Comparison of ENCODE assay signal across 19 cellular contexts in the genomic region with DNA sequence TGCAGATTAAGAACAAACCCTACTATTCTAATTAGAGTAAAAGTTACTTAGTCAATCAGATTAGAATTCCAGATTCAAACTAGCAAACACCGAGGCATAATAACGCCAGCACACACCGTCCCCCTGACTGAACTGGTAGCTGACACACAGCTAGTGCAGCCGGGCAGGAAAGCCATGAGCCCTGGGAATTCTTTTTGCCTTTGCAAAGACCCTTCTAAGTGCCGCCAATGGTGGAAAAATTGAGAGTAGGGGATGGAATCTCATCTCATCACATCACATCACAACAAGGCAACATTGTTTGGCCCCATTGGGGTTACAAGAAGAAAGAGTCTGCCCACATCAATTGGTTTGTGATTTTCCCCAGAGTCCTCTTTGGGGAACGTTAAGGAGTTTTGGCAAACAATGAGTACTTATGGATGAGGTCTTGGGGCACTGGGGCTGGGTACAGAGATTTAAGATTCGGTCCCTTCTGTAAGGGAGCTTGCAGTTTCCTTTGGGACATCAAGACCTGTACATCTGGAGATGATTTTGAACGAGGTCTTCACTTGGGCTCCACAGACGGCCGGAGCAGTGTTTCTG.
DNase-seq lines count a peak whose midpoint lies in the region; ATAC-seq and TF ChIP-seq lines count a peak whose summit lies in the region.
"Had no signal": no experiment of that assay in that cellular context is flagged by ENCODE, and none has a peak within 500 bp of the region (broad histone marks: within the 10 kb centered on the region; RNA-seq: fewer than 3 reads in every experiment).

No MANE protein-coding gene starts in this region.

- H3K4me2 ChIP-seq in SK-N-SH: no peak overlapping the region

- H4K20me1 ChIP-seq in SK-N-SH (ENCODE audit: insufficient read depth): no peaks in the 10 kb centered on the region

- no peak for TF ChIP-seq RAD21 in SK-N-SH (IDR thresholded peaks at IDR 0.05; ENCODE audit: low read length)

- H3K27me3 Mint-ChIP-seq in T-helper 17 cell: peaks cover 27% of the 10 kb centered on the region
- peaks cover 0 to 15% (median 0%) of the 10 kb centered on the region in 5 donors for H3K27me3 Mint-ChIP-seq in naive thymus-derived CD4-positive, alpha-beta T cell

- H3K36me3 Mint-ChIP-seq in T-helper 17 cell (ENCODE audit: low read depth): no peaks in the 10 kb centered on the region
- no peaks in the 10 kb centered on the region for H3K36me3 Mint-ChIP-seq in naive thymus-derived CD4-positive, alpha-beta T cell

- H3K4me3 ChIP-seq in SK-N-SH (ENCODE audit: low read depth in 2 of 2, low read length in 1 of 2) (no peak overlapping the region), ascending aorta (no peak overlapping the region)
- no peak overlapping the region for H3K4me3 ChIP-seq in naive thymus-derived CD4-positive, alpha-beta T cell (ENCODE audit: low read length)
- H3K4me3 ChIP-seq: MG63 had no signal

- intact Hi-C loops in naive thymus-derived CD4-positive, alpha-beta T cell (cut with micrococcal nuclease): loop anchor here (2.0 to 5.0 kb wide), 2 partner anchors 121 to 897 kb away; partner anchors contain the start of gene ADAMTS17 (in 1 of the 2)
- intact Hi-C loops in ascending aorta (cut with DNase I): no loop called here

- H3K79me2 ChIP-seq in SK-N-SH (ENCODE audit: insufficient read depth): no peaks in the 10 kb centered on the region

- no peaks in the 10 kb centered on the region for H3K27me3 ChIP-seq in SK-N-SH (ENCODE audit: insufficient read depth)
- no peaks in the 10 kb centered on the region for H3K27me3 ChIP-seq in naive thymus-derived CD4-positive, alpha-beta T cell (ENCODE audit: control insufficient read depth in 2 of 2, insufficient read depth in 2 of 2, low read length in 2 of 2)
- no peaks in the 10 kb centered on the region for H3K27me3 ChIP-seq in ascending aorta
- H3K27me3 ChIP-seq: BE2C, MG63 had no signal

- H3K27ac ChIP-seq in SK-N-SH (ENCODE audit: low read depth in 2 of 2, low read length in 1 of 2): no peak overlapping the region
- no peak overlapping the region for H3K27ac ChIP-seq in naive thymus-derived CD4-positive, alpha-beta T cell (ENCODE audit: low read depth, low read length)
- H3K27ac ChIP-seq in ascending aorta: no peak overlapping the region

- POLR2A ChIA-PET in SK-N-SH (lab: Yijun Ruan, JAX) (no interaction called here), GM10248 (lab: Yijun Ruan, JAX) (no interaction called here)
- POLR2A ChIA-PET in naive thymus-derived CD4-positive, alpha-beta T cell (lab: Charles Lee): interaction anchor here (0.8 to 7.5 kb wide), 6 partner anchors 13 to 39 kb away, joined by 3 to 71 read pairs (median 4); no protein-coding TSS in a partner anchor

- H3K9ac ChIP-seq in SK-N-SH: no peak overlapping the region

- CTCF ChIA-PET in SK-N-SH (lab: Yijun Ruan, JAX) (no interaction called here), GM10248 (lab: Yijun Ruan, JAX) (interaction anchor here (2.6 kb wide), 1 partner anchor 259 kb away, joined by 10 read pairs; no protein-coding TSS in a partner anchor)
- CTCF ChIA-PET in naive thymus-derived CD4-positive, alpha-beta T cell (lab: Charles Lee): interaction anchor here (0.6 to 1.5 kb wide), 2 partner anchors 36 to 71 kb away, joined by 3 to 9 read pairs; no protein-coding TSS in a partner anchor

- H3K9me3 ChIP-seq in SK-N-SH: no peaks in the 10 kb centered on the region
- H3K9me3 ChIP-seq in T-helper 17 cell (ENCODE audit: control insufficient read depth, low read length, poor library complexity, severe bottlenecking): no peaks in the 10 kb centered on the region
- H3K9me3 ChIP-seq in naive thymus-derived CD4-positive, alpha-beta T cell (ENCODE audit: control insufficient read depth in 2 of 3, low read length in 3 of 3): no peaks in the 10 kb centered on the region
- no peaks in the 10 kb centered on the region for H3K9me3 ChIP-seq in ascending aorta
- H3K9me3 ChIP-seq: BE2C, MG63 had no signal

- 80% methylated on average over 10 of the region's 10 CpGs for WGBS in SK-N-SH (ENCODE audit: low lambda C conversion rate)

- TF ChIP-seq EP300 in SK-N-SH (IDR thresholded peaks at IDR 0.05; ENCODE audit: borderline replicate concordance in 1 of 2, low read depth in 1 of 2, low read length in 1 of 2): no peak

- H3K27ac Mint-ChIP-seq in T-helper 17 cell: peak overlapping the region; percentile 94
- peak overlapping the region in 7 of 9 donors; percentile 76 to 100 (median 90) for H3K27ac Mint-ChIP-seq in naive thymus-derived CD4-positive, alpha-beta T cell

- H2AFZ ChIP-seq in SK-N-SH (ENCODE audit: low read depth): no peak overlapping the region

- H3K4me1 ChIP-seq in SK-N-SH (ENCODE audit: control insufficient read depth in 1 of 2, insufficient read depth in 2 of 2, low read depth in 1 of 2, low read length in 1 of 2) (peaks cover 8 to 25% of the 10 kb centered on the region in 2 experiments; a peak in 3 of 4 replicates), ascending aorta (peaks cover 15 to 28% of the 10 kb centered on the region in 2 donors)
- peaks cover 0 to 50% of the 10 kb centered on the region in 2 donors for H3K4me1 ChIP-seq in naive thymus-derived CD4-positive, alpha-beta T cell (ENCODE audit: control insufficient read depth in 2 of 2, insufficient read depth in 2 of 2, low read length in 2 of 2)
- H3K4me1 ChIP-seq: BE2C had no signal

- H3K4me1 Mint-ChIP-seq in T-helper 17 cell: peaks cover 16% of the 10 kb centered on the region
- H3K4me1 Mint-ChIP-seq in naive thymus-derived CD4-positive, alpha-beta T cell: peaks cover 26 to 90% (median 65%) of the 10 kb centered on the region in 7 donors

- H3F3A ChIP-seq in SK-N-SH (replicated peaks; ENCODE audit: insufficient read depth): peaks cover 14% of the 10 kb centered on the region

- H3K36me3 ChIP-seq in SK-N-SH (replicated peaks in 1 of 2; ENCODE audit: control insufficient read depth in 1 of 2, insufficient read depth in 2 of 2, low read length in 1 of 2) (no peaks in the 10 kb centered on the region), ascending aorta (no peaks in the 10 kb centered on the region)
- H3K36me3 ChIP-seq in naive thymus-derived CD4-positive, alpha-beta T cell (ENCODE audit: control insufficient read depth in 2 of 3, insufficient read depth in 3 of 3, low read length in 3 of 3): no peaks in the 10 kb centered on the region
- H3K36me3 ChIP-seq: BE2C, MG63 had no signal

- H3K9me3 Mint-ChIP-seq in naive thymus-derived CD4-positive, alpha-beta T cell: peaks cover 0 to 4% (median 0%) of the 10 kb centered on the region in 11 donors

- DNase-seq in SK-N-SH: peak; percentile 5
- DNase-seq in GM10248 (ENCODE audit: extremely low spot score): peak; percentile 4
- DNase-seq in T-helper 17 cell: no peak
- DNase-seq in naive thymus-derived CD4-positive, alpha-beta T cell: peak in 1 of 9 donors; percentile 15
- no peak for DNase-seq in HuH-7.5 (ENCODE audit: low spot score)
- no peak for DNase-seq in NCI-H69 (lab: John Stamatoyannopoulos, UW)
- no peak for DNase-seq in ascending aorta (ENCODE audit: low spot score in 2 of 2)
- DNase-seq: 8988T, BE2C, DMS 273 treated with DMSO at 0.1 percent for 48 hours, GF-D8, H9, Karpas-422, MG63, NCI-H1092, NCI-H1694, OCI-M1, SIG-M5 had no signal

- no peaks in the 10 kb centered on the region for H3K9me2 ChIP-seq in SK-N-SH

- no peak for TF ChIP-seq CTCF in SK-N-SH (IDR thresholded peaks at IDR 0.05)
- TF ChIP-seq CTCF in GM10248 (IDR thresholded peaks at IDR 0.05; ENCODE audit: control extremely low read depth, extremely low read depth, low read depth, missing control alignments): no peak
- no peak for TF ChIP-seq CTCF in ascending aorta (IDR thresholded peaks at IDR 0.05)

- ATAC-seq in SK-N-SH treated with all-trans-retinoic acid at 6 μM for 48 hours (no peak), T-helper 17 cell (no peak)
- ATAC-seq in naive thymus-derived CD4-positive, alpha-beta T cell: no peak

- H3K4me3 Mint-ChIP-seq in T-helper 17 cell: no peak overlapping the region
- peak overlapping the region in 5 of 10 donors; percentile 27 to 43 (median 32) for H3K4me3 Mint-ChIP-seq in naive thymus-derived CD4-positive, alpha-beta T cell
- H3K4me3 Mint-ChIP-seq: H9 had no signal

TF ChIP-seq in SK-N-SH, 30 proteins besides CTCF, POLR2A, EP300 and RAD21:
- TF ChIP-seq FOXJ3 (CRISPR knock-in tag; IDR thresholded peaks at IDR 0.05) (no peak), YY1 (IDR thresholded peaks at IDR 0.05; ENCODE audit: low read depth) (no peak), PBX3 (IDR thresholded peaks at IDR 0.05) (no peak), FOSL2 (IDR thresholded peaks at IDR 0.05; ENCODE audit: borderline replicate concordance, low read depth) (no peak)
- TF ChIP-seq, protein P1, sequence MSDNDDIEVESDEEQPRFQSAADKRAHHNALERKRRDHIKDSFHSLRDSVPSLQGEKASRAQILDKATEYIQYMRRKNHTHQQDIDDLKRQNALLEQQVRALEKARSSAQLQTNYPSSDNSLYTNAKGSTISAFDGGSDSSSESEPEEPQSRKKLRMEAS (IDR thresholded peaks at IDR 0.05; ENCODE audit: low read depth): no peak

TF ChIP-seq in SK-N-SH treated with all-trans-retinoic acid at 6 μM for 48 hours, 23 proteins besides CTCF, POLR2A, EP300 and RAD21 (continues in another document):
- TF ChIP-seq ARNTL (CRISPR knock-in tag; IDR thresholded peaks at IDR 0.05; ENCODE audit: borderline replicate concordance, low read depth) (no peak), ISL1 (CRISPR knock-in tag; IDR thresholded peaks at IDR 0.05) (no peak), ZFP3 (CRISPR knock-in tag; IDR thresholded peaks at IDR 0.05) (no peak), ZNF70 (CRISPR knock-in tag; IDR thresholded peaks at IDR 0.05) (no peak), CSDC2 (CRISPR knock-in tag; IDR thresholded peaks at IDR 0.05) (no peak)
- TF ChIP-seq, protein P2, sequence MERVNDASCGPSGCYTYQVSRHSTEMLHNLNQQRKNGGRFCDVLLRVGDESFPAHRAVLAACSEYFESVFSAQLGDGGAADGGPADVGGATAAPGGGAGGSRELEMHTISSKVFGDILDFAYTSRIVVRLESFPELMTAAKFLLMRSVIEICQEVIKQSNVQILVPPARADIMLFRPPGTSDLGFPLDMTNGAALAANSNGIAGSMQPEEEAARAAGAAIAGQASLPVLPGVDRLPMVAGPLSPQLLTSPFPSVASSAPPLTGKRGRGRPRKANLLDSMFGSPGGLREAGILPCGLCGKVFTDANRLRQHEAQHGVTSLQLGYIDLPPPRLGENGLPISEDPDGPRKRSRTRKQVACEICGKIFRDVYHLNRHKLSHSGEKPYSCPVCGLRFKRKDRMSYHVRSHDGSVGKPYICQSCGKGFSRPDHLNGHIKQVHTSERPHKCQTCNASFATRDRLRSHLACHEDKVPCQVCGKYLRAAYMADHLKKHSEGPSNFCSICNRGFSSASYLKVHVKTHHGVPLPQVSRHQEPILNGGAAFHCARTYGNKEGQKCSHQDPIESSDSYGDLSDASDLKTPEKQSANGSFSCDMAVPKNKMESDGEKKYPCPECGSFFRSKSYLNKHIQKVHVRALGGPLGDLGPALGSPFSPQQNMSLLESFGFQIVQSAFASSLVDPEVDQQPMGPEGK (CRISPR knock-in tag; IDR thresholded peaks at IDR 0.05; ENCODE audit: borderline replicate concordance): no peak

Comparison
In these comparisons a context has a peak if more than half of its experiments do, and no peak if none do; other contexts are left out.
1. DNase-seq: peak in SK-N-SH (single experiment) and GM10248 (single experiment); none in T-helper 17 cell (0 of 3), HuH-7.5 (single experiment), NCI-H69 (single experiment) and ascending aorta (0 of 2).